ENCODE assay signal across 13 cellular contexts in genomic region chr6:135852775-135853174, GRCh38. TPM values are rescaled to one million over a fixed set of nuclear protein-coding genes. Genes with fewer than 3 reads are reported as not detected.
A peak's percentile ranks its signal among the peaks of the same experiment; 100 is the strongest.
DNase-seq lines count a peak whose midpoint lies in the region; ATAC-seq and TF ChIP-seq lines count a peak whose summit lies in the region.
"Had no signal": no experiment of that assay in that cellular context is flagged by ENCODE, and none has a peak within 500 bp of the region (broad histone marks: within the 10 kb centered on the region; RNA-seq: fewer than 3 reads in every experiment).

No MANE protein-coding gene starts in this region.

- DNase-seq in ELR (ENCODE audit: low read depth) = peak; percentile 19
- no peak for DNase-seq in activated T-helper 1 cell treated with anti-CD3 and anti-CD28 coated beads, Interleukin-12 subunit alpha, Interleukin-12 subunit beta, Interleukin-2, Interleukin-4 antibody, amounts not matched to agents 30 ng/mL and 10 ng/mL and 1 ng/mL, durations not matched to agents 14 hours and 24 hours and 36 hours (ENCODE audit: low spot score)
- no peak for DNase-seq in skeletal muscle cell (ENCODE audit: low read depth)
- DNase-seq in epidermal melanocyte (ENCODE audit: insufficient read length, low spot score) = no peak
- no peak for DNase-seq in retina
- DNase-seq: DMS 273 treated with DMSO at 0.1 percent for 48 hours, H9, left lung, NCI-H2081 treated with DMSO at 0.1 percent for 48 hours had no signal

- H3K36me3 Mint-ChIP-seq in activated T-helper 1 cell treated with anti-CD3 and anti-CD28 coated beads, Interleukin-12 subunit alpha, Interleukin-12 subunit beta, Interleukin-2, Interleukin-4 antibody, amounts not matched to agents 30 ng/mL and 10 ng/mL and 1 ng/mL, durations not matched to agents 14 hours and 24 hours and 36 hours (ENCODE audit: low read depth) = peaks cover 14% of the 10 kb centered on the region

- no peak overlapping the region for H3K27ac Mint-ChIP-seq in activated T-helper 1 cell treated with anti-CD3 and anti-CD28 coated beads, Interleukin-12 subunit alpha, Interleukin-12 subunit beta, Interleukin-2, Interleukin-4 antibody, amounts not matched to agents 30 ng/mL and 10 ng/mL and 1 ng/mL, durations not matched to agents 14 hours and 24 hours and 36 hours
- H3K27ac Mint-ChIP-seq: H9 had no signal

- H3K27me3 Mint-ChIP-seq in activated T-helper 1 cell treated with anti-CD3 and anti-CD28 coated beads, Interleukin-12 subunit alpha, Interleukin-12 subunit beta, Interleukin-2, Interleukin-4 antibody, amounts not matched to agents 30 ng/mL and 10 ng/mL and 1 ng/mL, durations not matched to agents 14 hours and 24 hours and 36 hours (ENCODE audit: insufficient read depth) = peaks cover 5% of the 10 kb centered on the region

- H3K4me1 Mint-ChIP-seq in activated T-helper 1 cell treated with anti-CD3 and anti-CD28 coated beads, Interleukin-12 subunit alpha, Interleukin-12 subunit beta, Interleukin-2, Interleukin-4 antibody, amounts not matched to agents 30 ng/mL and 10 ng/mL and 1 ng/mL, durations not matched to agents 14 hours and 24 hours and 36 hours (ENCODE audit: low read depth) = peaks cover 47% of the 10 kb centered on the region

- 21 to 50% methylated on average over 1 of the region's 1 CpG for WGBS in gastroesophageal sphincter (ENCODE audit: low coverage in 1 of 2), 2 donors

- H3K4me1 ChIP-seq in gastroesophageal sphincter = peaks cover 0 to 38% (median 3%) of the 10 kb centered on the region in 3 donors

- no peak overlapping the region for H3K27ac ChIP-seq in gastroesophageal sphincter
- H3K27ac ChIP-seq: ascending aorta had no signal

- peak overlapping the region; percentile 88 for H3K4me3 Mint-ChIP-seq in activated T-helper 1 cell treated with anti-CD3 and anti-CD28 coated beads, Interleukin-12 subunit alpha, Interleukin-12 subunit beta, Interleukin-2, Interleukin-4 antibody, amounts not matched to agents 30 ng/mL and 10 ng/mL and 1 ng/mL, durations not matched to agents 14 hours and 24 hours and 36 hours
- H3K4me3 Mint-ChIP-seq: H9 had no signal

- ATAC-seq in gastroesophageal sphincter = no peak
- ATAC-seq in GM18870 (IDR thresholded peaks at IDR 0.05; ENCODE audit: unreplicated experiment) = no peak
- ATAC-seq: K562 had no signal

- TF ChIP-seq POLR2A in gastroesophageal sphincter (IDR thresholded peaks at IDR 0.05) = no peak

- intact Hi-C loops in activated T-helper 1 cell treated with anti-CD3 and anti-CD28 coated beads, Interleukin-12 subunit alpha, Interleukin-12 subunit beta, Interleukin-2, Interleukin-4 antibody, amounts not matched to agents 30 ng/mL and 10 ng/mL and 1 ng/mL, durations not matched to agents 14 hours and 24 hours and 36 hours (cut with micrococcal nuclease) = loop anchor here (2.0 to 10.0 kb wide), 6 partner anchors 28 to 372 kb away; partner anchors contain the start of gene AHI1

- no peaks in the 10 kb centered on the region for H3K9me3 Mint-ChIP-seq in activated T-helper 1 cell treated with anti-CD3 and anti-CD28 coated beads, Interleukin-12 subunit alpha, Interleukin-12 subunit beta, Interleukin-2, Interleukin-4 antibody, amounts not matched to agents 30 ng/mL and 10 ng/mL and 1 ng/mL, durations not matched to agents 14 hours and 24 hours and 36 hours
- H3K9me3 Mint-ChIP-seq: H9 had no signal

- no peaks in the 10 kb centered on the region for H3K27me3 ChIP-seq in gastroesophageal sphincter
- H3K27me3 ChIP-seq: ascending aorta, left lung had no signal

- peak overlapping the region; percentile 12 to 38 for H3K4me3 ChIP-seq in gastroesophageal sphincter
- peak overlapping the region; percentile 55 for H3K4me3 ChIP-seq in skeletal muscle cell (ENCODE audit: low read depth, low read length)
- H3K4me3 ChIP-seq: K562, left lung had no signal

- TF ChIP-seq CTCF in gastroesophageal sphincter (IDR thresholded peaks at IDR 0.05) = no peak

- no peak for TF ChIP-seq EP300 in gastroesophageal sphincter (IDR thresholded peaks at IDR 0.05)

- H3K36me3 ChIP-seq in gastroesophageal sphincter = no peaks in the 10 kb centered on the region
- H3K36me3 ChIP-seq: ascending aorta, left lung had no signal

- no peaks in the 10 kb centered on the region for H3K9me3 ChIP-seq in gastroesophageal sphincter
- H3K9me3 ChIP-seq: ascending aorta, left lung had no signal

RNA-seq across cellular contexts. Expression of gene PDE7B, which starts 1.3 kb away (rescaled TPM):
- total RNA-seq in activated T-helper 1 cell treated with anti-CD3 and anti-CD28 coated beads, Interleukin-12 subunit alpha, Interleukin-12 subunit beta, Interleukin-2, Interleukin-4 antibody, amounts not matched to agents 30 ng/mL and 10 ng/mL and 1 ng/mL, durations not matched to agents 14 hours and 24 hours and 36 hours = 10.7 and 11.1 TPM in 2 replicates
- 10 to 100 TPM in 1 of 4 donors, 1 to 10 TPM in 3; 2.9 to 23.6 (median 5.2) TPM for total RNA-seq in gastroesophageal sphincter
- total RNA-seq: H9, K562 had no signal
